In genomic region chr4:86965019-86965976, GRCh38 we compare ENCODE assay signal across 8 cellular contexts. TPM values are rescaled to one million over a fixed set of nuclear protein-coding genes. Genes with fewer than 3 reads are reported as not detected.
DNase-seq lines count a peak whose midpoint lies in the region; ATAC-seq and TF ChIP-seq lines count a peak whose summit lies in the region.
"Had no signal": no experiment of that assay in that cellular context is flagged by ENCODE, and none has a peak within 500 bp of the region (broad histone marks: within the 10 kb centered on the region; RNA-seq: fewer than 3 reads in every experiment).

No MANE protein-coding gene starts in this region.

- H3K36me3 Mint-ChIP-seq in naive B cell = peaks cover 0 to 1% of the 10 kb centered on the region in 2 donors

- DNase-seq in naive B cell = peak; percentile 53
- no peak for DNase-seq in ACHN
- no peak for DNase-seq in retina
- no peak for DNase-seq in HEK293T (ENCODE audit: extremely low spot score)
- DNase-seq: adrenal gland had no signal

- no peaks in the 10 kb centered on the region for H3K27me3 Mint-ChIP-seq in naive B cell

- H3K9me3 Mint-ChIP-seq in naive B cell = no peaks in the 10 kb centered on the region

- H3K27ac Mint-ChIP-seq in naive B cell = peak overlapping the region in 2 of 6 donors; percentile 3 to 69

- H3K4me1 Mint-ChIP-seq in naive B cell = peaks cover 17 to 27% (median 19%) of the 10 kb centered on the region in 3 donors

- in situ Hi-C loops in ACHN (cut with HindIII; ENCODE audit: low pct_ligation_motif_present, low pct_unique_long_range_greater_than_20kb, low sequenced_read_pairs) = no loop called here

- ATAC-seq in GM18870 (IDR thresholded peaks at IDR 0.05; ENCODE audit: unreplicated experiment) (peak; percentile 51), GM21825 (IDR thresholded peaks at IDR 0.05; ENCODE audit: unreplicated experiment) (peak; percentile 43), HG03439 (IDR thresholded peaks at IDR 0.05; ENCODE audit: unreplicated experiment) (peak; percentile 62), naive B cell (ENCODE audit: low read depth in 2 of 2) (peak; percentile 68 to 73)

- H3K4me3 Mint-ChIP-seq in naive B cell = peak overlapping the region in 2 of 8 donors; percentile 4 to 15

- POLR2A ChIA-PET in HEK293T (lab: Yijun Ruan, JAX) = no interaction called here

- CTCF ChIA-PET in HEK293T (lab: Yijun Ruan, JAX) = no interaction called here

TF ChIP-seq in HEK293T, 16 proteins besides CTCF, POLR2A, EP300 and RAD21:
- TF ChIP-seq HDGF (IDR thresholded peaks at IDR 0.05; ENCODE audit: borderline replicate concordance) = no peak
TF ChIP-seq in HEK293T: peak in this region for 0.

RNA-seq across cellular contexts. Expression of gene AFF1, which starts 30.5 kb away (rescaled TPM):
- 10 to 100 TPM; 33.1 to 72.0 (median 55.4) TPM for polyA plus RNA-seq in naive B cell (ENCODE audit: low read depth in 6 of 6)
